Comparison of ENCODE assay signal across 9 cellular contexts in the genomic region with DNA sequence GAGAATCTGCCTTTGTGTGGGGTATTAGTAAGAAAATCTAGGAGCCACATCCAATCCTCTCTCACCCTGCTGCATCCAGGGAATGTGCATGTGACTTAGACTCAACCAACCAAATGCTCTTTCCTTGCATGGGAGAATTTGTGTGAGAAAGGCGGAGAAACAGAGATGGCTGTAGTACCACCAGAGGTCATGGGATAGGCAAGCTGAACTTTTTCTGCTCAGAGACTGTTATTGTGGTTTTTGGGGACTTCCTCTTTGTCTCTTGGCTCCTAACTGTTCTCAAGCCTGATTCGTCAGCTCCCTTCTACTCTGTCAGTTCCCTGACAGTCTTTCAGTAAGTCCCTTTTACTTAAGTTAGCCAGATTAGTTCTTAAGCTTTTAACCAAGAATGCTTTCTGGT. TPM values are rescaled to one million over a fixed set of nuclear protein-coding genes. Genes with fewer than 3 reads are reported as not detected.
A peak's percentile ranks its signal among the peaks of the same experiment; 100 is the strongest.
DNase-seq lines count a peak whose midpoint lies in the region; ATAC-seq, FAIRE-seq and TF ChIP-seq lines count a peak whose summit lies in the region.
"Had no signal": no experiment of that assay in that cellular context is flagged by ENCODE, and none has a peak within 500 bp of the region (broad histone marks: within the 10 kb centered on the region; RNA-seq: fewer than 3 reads in every experiment).

No MANE protein-coding gene starts in this region.

- in situ Hi-C loops in GM13977 (cut with MboI; ENCODE audit: low pct_unique_long_range_greater_than_20kb, low sequenced_read_pairs, unreplicated experiment), result no loop called here

- no peak overlapping the region for H3K4me3 ChIP-seq in effector memory CD4-positive, alpha-beta T cell (ENCODE audit: insufficient read depth, low read depth, low read length, poor library complexity, severe bottlenecking)

- peaks cover 23% of the 10 kb centered on the region for H3K4me1 ChIP-seq in effector memory CD4-positive, alpha-beta T cell (ENCODE audit: control insufficient read depth, insufficient read depth, low read length, poor library complexity, severe bottlenecking)
- H3K4me1 ChIP-seq: foreskin keratinocyte had no signal

- DNase-seq in GM13977 (ENCODE audit: low spot score) (peak; percentile 74), HCEC 1CT (peak; percentile 11), NOMO-1 treated with dmso at 0.1 percent for 144 hours (lab: John Stamatoyannopoulos, UW; ENCODE audit: unreplicated experiment) (peak; percentile 85), D721Med (ENCODE audit: insufficient read length, low spot score) (no peak), frontal cortex (ENCODE audit: low spot score in 2 of 2) (no peak), COR-L47 (lab: John Stamatoyannopoulos, UW) (no peak), left colon (no peak)
- no peak for DNase-seq in effector memory CD4-positive, alpha-beta T cell

- peak overlapping the region; percentile 68 for H3K27ac ChIP-seq in effector memory CD4-positive, alpha-beta T cell (ENCODE audit: insufficient read depth, low read length, poor library complexity, severe bottlenecking)
- H3K27ac ChIP-seq: foreskin keratinocyte had no signal

- TF ChIP-seq CTCF in GM13977 (IDR thresholded peaks at IDR 0.05; ENCODE audit: extremely low read depth, insufficient read depth, missing control alignments) (no peak), D721Med (IDR thresholded peaks at IDR 0.05; ENCODE audit: insufficient read depth, missing control alignments) (no peak)

- ATAC-seq in left colon, result no peak
- ATAC-seq: foreskin keratinocyte had no signal

- no peaks in the 10 kb centered on the region for H3K27me3 ChIP-seq in effector memory CD4-positive, alpha-beta T cell (replicated peaks; ENCODE audit: control insufficient read depth, insufficient read depth, low read length, poor library complexity, severe bottlenecking)

- FAIRE-seq in D721Med (lab: Jason Lieb, UNC), result no peak
- no peak for FAIRE-seq in frontal cortex (lab: Jason Lieb, UNC)

- H3K36me3 ChIP-seq in effector memory CD4-positive, alpha-beta T cell (ENCODE audit: control insufficient read depth, insufficient read depth, low read length), result no peaks in the 10 kb centered on the region

- intact Hi-C loops in left colon (cut with DNase I, micrococcal nuclease), result loop anchor here in 1 of 2 donors (10.0 kb wide), 2 partner anchors 57 to 287 kb away; partner anchors contain the start of genes NMB, SLC28A1 and WDR73

- no peaks in the 10 kb centered on the region for H3K9me3 ChIP-seq in effector memory CD4-positive, alpha-beta T cell (ENCODE audit: control insufficient read depth, low read length)

RNA-seq across cellular contexts. Expression of gene ZSCAN2, which starts 2.6 kb away (rescaled TPM):
- total RNA-seq in frontal cortex (34.2 TPM), left colon (1 to 10 TPM; 5.4 to 8.2 TPM)

RNA-seq across cellular contexts. Expression of gene WDR73, which starts 55.8 kb away (rescaled TPM):
- total RNA-seq in frontal cortex, result 24.9 TPM
- total RNA-seq in left colon, result 10 to 100 TPM; 17.0 to 20.5 TPM

RNA-seq across cellular contexts. Expression of gene NMB, which starts 59.7 kb away (rescaled TPM):
- total RNA-seq in frontal cortex, result 2.4 TPM
- 1 to 10 TPM; 1.8 to 2.8 TPM for total RNA-seq in left colon

Comparison
In these comparisons a context has a peak if more than half of its experiments do, and no peak if none do; other contexts are left out.
1. DNase-seq: peak in GM13977 (single experiment), HCEC 1CT (single experiment) and NOMO-1 treated with dmso at 0.1 percent for 144 hours (single experiment); none in effector memory CD4-positive, alpha-beta T cell (0 of 3), D721Med (single experiment), frontal cortex (0 of 2), COR-L47 (single experiment) and left colon (0 of 2).